In genomic region chr4:146456681-146457080, GRCh38 we compare ENCODE assay signal across 6 cellular contexts.
"Had no signal": no experiment of that assay in that cellular context is flagged by ENCODE, and none has a peak within 500 bp of the region (broad histone marks: within the 10 kb centered on the region; RNA-seq: fewer than 3 reads in every experiment).

No MANE protein-coding gene starts in this region.

- H3K4me3 ChIP-seq: GM23248, K562 had no signal

- H3K27ac Mint-ChIP-seq: H9 had no signal

- H3K9me3 Mint-ChIP-seq: H9 had no signal

- H3K27ac ChIP-seq: GM23248 had no signal

- H2AFZ ChIP-seq: GM23248 had no signal

- H3K4me3 Mint-ChIP-seq: H9 had no signal

- ATAC-seq: K562 had no signal

- DNase-seq: GM23248, H9, HCEC 1CT, IMR-90, KG1 had no signal
